In the genomic region with DNA sequence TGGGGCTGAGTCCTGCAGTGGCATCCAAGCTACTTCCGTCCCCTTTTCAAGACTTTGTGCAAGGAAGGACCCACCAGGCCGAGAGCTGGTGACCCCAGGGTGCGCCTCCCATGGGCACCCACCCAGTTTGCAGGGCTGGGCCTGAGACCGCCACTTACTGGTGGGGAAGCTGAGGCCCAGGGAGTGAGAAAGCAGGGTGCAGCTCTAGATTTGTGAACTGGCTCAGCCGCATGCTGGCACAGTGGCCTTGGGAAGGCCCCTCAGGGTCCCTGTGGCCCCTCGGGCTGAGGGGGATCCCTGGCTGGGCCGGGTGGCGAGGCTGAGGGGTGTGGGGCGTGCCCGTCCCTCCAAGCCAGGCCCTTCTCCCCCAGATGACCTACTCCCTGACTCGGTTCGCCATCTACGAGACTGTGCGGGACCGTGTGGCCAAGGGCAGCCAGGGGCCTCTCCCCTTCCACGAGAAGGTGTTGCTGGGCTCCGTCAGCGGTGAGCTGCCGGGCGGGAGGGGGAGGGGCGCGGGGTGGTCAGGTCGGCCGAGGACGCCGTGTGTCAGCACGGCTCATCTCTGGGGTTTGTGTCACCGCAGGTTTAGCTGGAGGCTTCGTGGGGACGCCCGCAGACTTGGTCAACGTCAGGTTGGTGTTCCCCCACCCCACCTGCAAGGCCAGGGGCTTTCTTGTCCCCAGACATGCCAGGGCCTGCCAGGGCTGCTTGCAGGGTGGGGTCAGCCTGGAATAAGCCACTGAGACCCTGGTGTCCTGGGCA, we compare ENCODE assay signal across 1 cellular context.
TF ChIP-seq lines count a peak whose summit lies in the region.

No MANE protein-coding gene starts in this region.

TF ChIP-seq in H1, 55 proteins besides CTCF, POLR2A, EP300 and RAD21:
- TF ChIP-seq HDAC2 (IDR thresholded peaks at IDR 0.05; ENCODE audit: borderline replicate concordance in 1 of 2, low read depth in 2 of 2, low read length in 2 of 2) (no peak), MAFK (IDR thresholded peaks at IDR 0.05; ENCODE audit: low read depth, low read length) (no peak), NANOG (IDR thresholded peaks at IDR 0.05; ENCODE audit: insufficient read depth, low read depth, low read length, poor library complexity, severe bottlenecking) (no peak), ZNF274 (IDR thresholded peaks at IDR 0.05; ENCODE audit: borderline replicate concordance, extremely low read depth, low read length) (no peak), SUZ12 (IDR thresholded peaks at IDR 0.05; ENCODE audit: low read length) (no peak), CTBP2 (IDR thresholded peaks at IDR 0.05; ENCODE audit: borderline replicate concordance, insufficient read depth, insufficient read length, low read length) (no peak), TAF1 (IDR thresholded peaks at IDR 0.05; ENCODE audit: low read depth, low read length) (no peak), TBP (IDR thresholded peaks at IDR 0.05; ENCODE audit: low read depth, low read length) (no peak), CHD1 (IDR thresholded peaks at IDR 0.05; ENCODE audit: low read depth, low read length) (no peak), EGR1 (IDR thresholded peaks at IDR 0.05; ENCODE audit: borderline replicate concordance, low read depth, low read length) (no peak), RFX5 (IDR thresholded peaks at IDR 0.05; ENCODE audit: borderline replicate concordance, low read depth, low read length) (no peak), BRCA1 (IDR thresholded peaks at IDR 0.05; ENCODE audit: low read depth, low read length) (no peak), SIX5 (IDR thresholded peaks at IDR 0.05; ENCODE audit: low read depth, low read length) (no peak), RBBP5 (IDR thresholded peaks at IDR 0.05; ENCODE audit: borderline replicate concordance, low read depth, low read length) (no peak), PHF8 (conservative IDR thresholded peaks at IDR 0.05; ENCODE audit: low read depth, low read length) (no peak), SP2 (IDR thresholded peaks at IDR 0.05; ENCODE audit: low read length) (no peak)
- TF ChIP-seq, protein P1, sequence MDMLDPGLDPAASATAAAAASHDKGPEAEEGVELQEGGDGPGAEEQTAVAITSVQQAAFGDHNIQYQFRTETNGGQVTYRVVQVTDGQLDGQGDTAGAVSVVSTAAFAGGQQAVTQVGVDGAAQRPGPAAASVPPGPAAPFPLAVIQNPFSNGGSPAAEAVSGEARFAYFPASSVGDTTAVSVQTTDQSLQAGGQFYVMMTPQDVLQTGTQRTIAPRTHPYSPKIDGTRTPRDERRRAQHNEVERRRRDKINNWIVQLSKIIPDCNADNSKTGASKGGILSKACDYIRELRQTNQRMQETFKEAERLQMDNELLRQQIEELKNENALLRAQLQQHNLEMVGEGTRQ (IDR thresholded peaks at IDR 0.05; ENCODE audit: low read length) = no peak
TF ChIP-seq in H1: peak in this region for 0.
